Comparison of ENCODE assay signal across 21 cellular contexts in the genomic region with DNA sequence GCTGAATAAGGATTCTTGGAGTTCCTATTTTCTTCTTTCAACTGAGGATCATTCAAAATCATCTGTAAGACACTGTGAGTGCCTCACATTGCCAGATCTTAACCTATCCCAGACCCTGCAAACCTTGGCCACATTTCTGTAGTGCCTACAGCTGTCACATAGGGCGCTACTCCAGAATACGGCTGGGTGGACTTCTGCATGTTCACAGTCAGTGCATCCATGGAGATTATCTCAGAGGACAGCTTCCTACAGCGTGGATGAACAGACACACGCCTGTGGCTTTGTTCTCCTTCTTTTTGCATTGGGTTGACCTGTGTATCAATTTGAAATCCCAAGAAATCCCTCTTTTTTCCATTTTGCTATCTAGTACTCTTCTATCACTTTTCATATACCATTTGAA.
"Had no signal": no experiment of that assay in that cellular context is flagged by ENCODE, and none has a peak within 500 bp of the region (broad histone marks: within the 10 kb centered on the region; RNA-seq: fewer than 3 reads in every experiment).

No MANE protein-coding gene starts in this region.

- H3K9me3 ChIP-seq: esophagus muscularis mucosa, gastrocnemius medialis, heart right ventricle, right atrium auricular region, sigmoid colon, stomach, thoracic aorta, transverse colon had no signal

- H3K4me3 ChIP-seq: esophagus muscularis mucosa, gastrocnemius medialis, heart right ventricle, right atrium auricular region, sigmoid colon, skin epidermis, stomach, thoracic aorta, transverse colon had no signal

- H3K9me3 Mint-ChIP-seq: dendritic cell treated with granulocyte-macrophage colony-stimulating factor and Interleukin-4, amounts not matched to agents 40 ng/mL and 50 ng/mL, for 4 days; effector memory CD8-positive, alpha-beta T cell; nephron progenitor cell had no signal

- H3K27me3 ChIP-seq: sigmoid colon had no signal

- H3K27ac Mint-ChIP-seq: dendritic cell treated with granulocyte-macrophage colony-stimulating factor and Interleukin-4, amounts not matched to agents 40 ng/mL and 50 ng/mL, for 4 days; effector memory CD8-positive, alpha-beta T cell; nephron progenitor cell had no signal

- H3K4me3 Mint-ChIP-seq: dendritic cell treated with granulocyte-macrophage colony-stimulating factor and Interleukin-4, amounts not matched to agents 40 ng/mL and 50 ng/mL, for 4 days; nephron progenitor cell had no signal

- ATAC-seq: effector memory CD8-positive, alpha-beta T cell; gastrocnemius medialis; heart right ventricle had no signal

- H3K36me3 ChIP-seq: esophagus muscularis mucosa, gastrocnemius medialis, heart right ventricle, right atrium auricular region, sigmoid colon, stomach, thoracic aorta, transverse colon had no signal

- H3K27ac ChIP-seq: epithelial cell of prostate, esophagus muscularis mucosa, gastrocnemius medialis, heart right ventricle, right atrium auricular region, sigmoid colon, skin epidermis, stomach, thoracic aorta, transverse colon had no signal

- DNase-seq: effector memory CD8-positive, alpha-beta T cell; gastrocnemius medialis; heart right ventricle; hypothalamus; kidney glomerular epithelial cell; mesendoderm; naive B cell; nephron progenitor cell; posterior cingulate gyrus; sigmoid colon; stimulated activated CD4-positive, alpha-beta T cell treated with anti-CD3 and anti-CD28 coated beads, Interleukin-12 subunit alpha, Interleukin-12 subunit beta, amount 100 ng/mL, for 4 hours; stimulated activated naive CD4-positive, alpha-beta T cell; stomach; substantia nigra; transverse colon had no signal
